21 cellular contexts compared by ENCODE assay signal in genomic region chr3:113617726-113618125, GRCh38.
"Had no signal": no experiment of that assay in that cellular context is flagged by ENCODE, and none has a peak within 500 bp of the region (broad histone marks: within the 10 kb centered on the region; RNA-seq: fewer than 3 reads in every experiment).

No MANE protein-coding gene starts in this region.

- H3K4me1 ChIP-seq: foreskin keratinocyte had no signal

- H3K9me3 ChIP-seq: esophagus muscularis mucosa, gastroesophageal sphincter, heart right ventricle, left lung, lower lobe of right lung had no signal

- H3K27ac ChIP-seq: coronary artery, dorsolateral prefrontal cortex, esophagus muscularis mucosa, foreskin keratinocyte, gastroesophageal sphincter, heart right ventricle, left lung, lower lobe of right lung had no signal

- ATAC-seq: foreskin keratinocyte, gastroesophageal sphincter, heart right ventricle, left cardiac atrium, left lung, left ventricle myocardium superior, lower lobe of right lung had no signal

- DNase-seq: dermis blood vessel endothelial cell; dorsolateral prefrontal cortex; effector CD4-positive, alpha-beta T cell; effector memory CD4-positive, alpha-beta T cell; foreskin keratinocyte; heart right ventricle; hippocampal formation; left cardiac atrium; left lung; left ventricle myocardium superior; lower lobe of right lung; mesendoderm; midbrain had no signal

- H3K4me3 ChIP-seq: coronary artery, dorsolateral prefrontal cortex, esophagus muscularis mucosa, gastroesophageal sphincter, heart right ventricle, left lung, lower lobe of right lung had no signal

- H3K27me3 ChIP-seq: dorsolateral prefrontal cortex, esophagus muscularis mucosa, gastroesophageal sphincter, heart right ventricle, left lung had no signal

- FAIRE-seq: colon, endothelial cell of umbilical vein, frontal cortex, islet of Langerhans, keratinocyte had no signal

- H3K36me3 ChIP-seq: esophagus muscularis mucosa, gastroesophageal sphincter, left lung, lower lobe of right lung had no signal
